ENCODE assay signal across 1 cellular context in the genomic region with DNA sequence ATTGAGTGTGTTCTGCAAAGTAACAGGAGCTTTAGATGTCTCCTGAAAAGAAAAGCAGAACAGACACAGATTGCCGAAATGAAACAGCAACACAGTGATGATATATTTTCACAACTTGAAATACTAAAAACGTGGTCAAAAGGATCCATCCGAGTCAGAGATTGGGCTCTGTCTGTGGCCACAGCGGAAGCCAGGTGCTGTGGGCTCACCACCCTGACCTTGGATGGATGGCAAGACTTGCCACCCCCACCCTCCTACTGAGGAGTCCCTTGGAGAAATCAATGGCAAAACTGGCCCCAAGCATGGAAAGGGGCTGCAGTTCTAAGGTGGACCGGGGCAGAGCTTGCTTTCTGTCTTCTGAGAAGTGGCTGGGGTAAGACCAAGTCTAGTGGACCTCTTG.
TF ChIP-seq lines count a peak whose summit lies in the region.

No MANE protein-coding gene starts in this region.

TF ChIP-seq in GM12878, 131 proteins besides CTCF, POLR2A, EP300 and RAD21 (continued from another document and continues in another):
- TF ChIP-seq, protein P1, sequence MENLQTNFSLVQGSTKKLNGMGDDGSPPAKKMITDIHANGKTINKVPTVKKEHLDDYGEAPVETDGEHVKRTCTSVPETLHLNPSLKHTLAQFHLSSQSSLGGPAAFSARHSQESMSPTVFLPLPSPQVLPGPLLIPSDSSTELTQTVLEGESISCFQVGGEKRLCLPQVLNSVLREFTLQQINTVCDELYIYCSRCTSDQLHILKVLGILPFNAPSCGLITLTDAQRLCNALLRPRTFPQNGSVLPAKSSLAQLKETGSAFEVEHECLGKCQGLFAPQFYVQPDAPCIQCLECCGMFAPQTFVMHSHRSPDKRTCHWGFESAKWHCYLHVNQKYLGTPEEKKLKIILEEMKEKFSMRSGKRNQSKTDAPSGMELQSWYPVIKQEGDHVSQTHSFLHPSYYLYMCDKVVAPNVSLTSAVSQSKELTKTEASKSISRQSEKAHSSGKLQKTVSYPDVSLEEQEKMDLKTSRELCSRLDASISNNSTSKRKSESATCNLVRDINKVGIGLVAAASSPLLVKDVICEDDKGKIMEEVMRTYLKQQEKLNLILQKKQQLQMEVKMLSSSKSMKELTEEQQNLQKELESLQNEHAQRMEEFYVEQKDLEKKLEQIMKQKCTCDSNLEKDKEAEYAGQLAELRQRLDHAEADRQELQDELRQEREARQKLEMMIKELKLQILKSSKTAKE (IDR thresholded peaks at IDR 0.05; ENCODE audit: low read depth, poor library complexity, severe bottlenecking), result peak; percentile 9
- TF ChIP-seq SREBF2 (IDR thresholded peaks at IDR 0.05; ENCODE audit: low read length) (no peak), SP1 (IDR thresholded peaks at IDR 0.05; ENCODE audit: low read depth, low read length) (no peak), NFIC (IDR thresholded peaks at IDR 0.05; ENCODE audit: low read depth, low read length) (no peak), CBFB (IDR thresholded peaks at IDR 0.05; ENCODE audit: low read depth) (no peak), MEF2A (IDR thresholded peaks at IDR 0.05; ENCODE audit: insufficient read depth, low read depth, low read length) (no peak), CBX5 (IDR thresholded peaks at IDR 0.05; ENCODE audit: low read depth) (no peak), ZNF207 (IDR thresholded peaks at IDR 0.05; ENCODE audit: borderline replicate concordance) (no peak; the same call in 1 of the 2 replicates), PAX8 (IDR thresholded peaks at IDR 0.05) (no peak), ZNF24 (IDR thresholded peaks at IDR 0.05) (no peak), JUNB (IDR thresholded peaks at IDR 0.05) (no peak), ZSCAN29 (IDR thresholded peaks at IDR 0.05) (no peak), BRCA1 (IDR thresholded peaks at IDR 0.05; ENCODE audit: low read depth, low read length) (no peak), SIX5 (IDR thresholded peaks at IDR 0.05; ENCODE audit: low read depth, low read length, severe bottlenecking) (no peak), STAT3 (IDR thresholded peaks at IDR 0.05; ENCODE audit: low read depth, low read length) (no peak), BACH1 (IDR thresholded peaks at IDR 0.05; ENCODE audit: borderline replicate concordance) (no peak), POLR2AphosphoS5 (IDR thresholded peaks at IDR 0.05; ENCODE audit: low read length) (peak; percentile 48; the same call in 1 of the 2 replicates), IKZF1 (conservative IDR thresholded peaks at IDR 0.05) (peak; percentile 54), TARDBP (IDR thresholded peaks at IDR 0.05; ENCODE audit: borderline replicate concordance) (no peak), TCF3 (IDR thresholded peaks at IDR 0.05; ENCODE audit: borderline replicate concordance, insufficient read depth, low read depth, low read length) (no peak), RUNX3 (IDR thresholded peaks at IDR 0.05; ENCODE audit: low read length) (peak; percentile 70), NRF1 (conservative IDR thresholded peaks at IDR 0.05; ENCODE audit: low read depth, low read length) (no peak), NFYA (IDR thresholded peaks at IDR 0.05; ENCODE audit: borderline replicate concordance, low read depth, low read length) (no peak), MXI1 (IDR thresholded peaks at IDR 0.05; ENCODE audit: low read depth, low read length) (0 out of 2 replicates have a peak, but pooled peaks have one; percentile 33), CEBPB (IDR thresholded peaks at IDR 0.05; ENCODE audit: borderline replicate concordance in 1 of 2, low read depth in 2 of 2, low read length in 2 of 2) (no peak), CHD2 (IDR thresholded peaks at IDR 0.05; ENCODE audit: borderline replicate concordance, low read depth, low read length) (no peak), MTA2 (IDR thresholded peaks at IDR 0.05; ENCODE audit: low read depth) (peak; percentile 23; the same call in 1 of the 2 replicates)
- TF ChIP-seq, protein P2, sequence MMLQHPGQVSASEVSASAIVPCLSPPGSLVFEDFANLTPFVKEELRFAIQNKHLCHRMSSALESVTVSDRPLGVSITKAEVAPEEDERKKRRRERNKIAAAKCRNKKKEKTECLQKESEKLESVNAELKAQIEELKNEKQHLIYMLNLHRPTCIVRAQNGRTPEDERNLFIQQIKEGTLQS (IDR thresholded peaks at IDR 0.05; ENCODE audit: borderline replicate concordance, extremely low read depth, low read depth, low read length), result no peak
- TF ChIP-seq, protein P3, sequence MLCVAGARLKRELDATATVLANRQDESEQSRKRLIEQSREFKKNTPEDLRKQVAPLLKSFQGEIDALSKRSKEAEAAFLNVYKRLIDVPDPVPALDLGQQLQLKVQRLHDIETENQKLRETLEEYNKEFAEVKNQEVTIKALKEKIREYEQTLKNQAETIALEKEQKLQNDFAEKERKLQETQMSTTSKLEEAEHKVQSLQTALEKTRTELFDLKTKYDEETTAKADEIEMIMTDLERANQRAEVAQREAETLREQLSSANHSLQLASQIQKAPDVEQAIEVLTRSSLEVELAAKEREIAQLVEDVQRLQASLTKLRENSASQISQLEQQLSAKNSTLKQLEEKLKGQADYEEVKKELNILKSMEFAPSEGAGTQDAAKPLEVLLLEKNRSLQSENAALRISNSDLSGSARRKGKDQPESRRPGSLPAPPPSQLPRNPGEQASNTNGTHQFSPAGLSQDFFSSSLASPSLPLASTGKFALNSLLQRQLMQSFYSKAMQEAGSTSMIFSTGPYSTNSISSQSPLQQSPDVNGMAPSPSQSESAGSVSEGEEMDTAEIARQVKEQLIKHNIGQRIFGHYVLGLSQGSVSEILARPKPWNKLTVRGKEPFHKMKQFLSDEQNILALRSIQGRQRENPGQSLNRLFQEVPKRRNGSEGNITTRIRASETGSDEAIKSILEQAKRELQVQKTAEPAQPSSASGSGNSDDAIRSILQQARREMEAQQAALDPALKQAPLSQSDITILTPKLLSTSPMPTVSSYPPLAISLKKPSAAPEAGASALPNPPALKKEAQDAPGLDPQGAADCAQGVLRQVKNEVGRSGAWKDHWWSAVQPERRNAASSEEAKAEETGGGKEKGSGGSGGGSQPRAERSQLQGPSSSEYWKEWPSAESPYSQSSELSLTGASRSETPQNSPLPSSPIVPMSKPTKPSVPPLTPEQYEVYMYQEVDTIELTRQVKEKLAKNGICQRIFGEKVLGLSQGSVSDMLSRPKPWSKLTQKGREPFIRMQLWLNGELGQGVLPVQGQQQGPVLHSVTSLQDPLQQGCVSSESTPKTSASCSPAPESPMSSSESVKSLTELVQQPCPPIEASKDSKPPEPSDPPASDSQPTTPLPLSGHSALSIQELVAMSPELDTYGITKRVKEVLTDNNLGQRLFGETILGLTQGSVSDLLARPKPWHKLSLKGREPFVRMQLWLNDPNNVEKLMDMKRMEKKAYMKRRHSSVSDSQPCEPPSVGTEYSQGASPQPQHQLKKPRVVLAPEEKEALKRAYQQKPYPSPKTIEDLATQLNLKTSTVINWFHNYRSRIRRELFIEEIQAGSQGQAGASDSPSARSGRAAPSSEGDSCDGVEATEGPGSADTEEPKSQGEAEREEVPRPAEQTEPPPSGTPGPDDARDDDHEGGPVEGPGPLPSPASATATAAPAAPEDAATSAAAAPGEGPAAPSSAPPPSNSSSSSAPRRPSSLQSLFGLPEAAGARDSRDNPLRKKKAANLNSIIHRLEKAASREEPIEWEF (IDR thresholded peaks at IDR 0.05; ENCODE audit: insufficient replicate concordance, low read depth, low read length), result no peak
- TF ChIP-seq, protein P4, sequence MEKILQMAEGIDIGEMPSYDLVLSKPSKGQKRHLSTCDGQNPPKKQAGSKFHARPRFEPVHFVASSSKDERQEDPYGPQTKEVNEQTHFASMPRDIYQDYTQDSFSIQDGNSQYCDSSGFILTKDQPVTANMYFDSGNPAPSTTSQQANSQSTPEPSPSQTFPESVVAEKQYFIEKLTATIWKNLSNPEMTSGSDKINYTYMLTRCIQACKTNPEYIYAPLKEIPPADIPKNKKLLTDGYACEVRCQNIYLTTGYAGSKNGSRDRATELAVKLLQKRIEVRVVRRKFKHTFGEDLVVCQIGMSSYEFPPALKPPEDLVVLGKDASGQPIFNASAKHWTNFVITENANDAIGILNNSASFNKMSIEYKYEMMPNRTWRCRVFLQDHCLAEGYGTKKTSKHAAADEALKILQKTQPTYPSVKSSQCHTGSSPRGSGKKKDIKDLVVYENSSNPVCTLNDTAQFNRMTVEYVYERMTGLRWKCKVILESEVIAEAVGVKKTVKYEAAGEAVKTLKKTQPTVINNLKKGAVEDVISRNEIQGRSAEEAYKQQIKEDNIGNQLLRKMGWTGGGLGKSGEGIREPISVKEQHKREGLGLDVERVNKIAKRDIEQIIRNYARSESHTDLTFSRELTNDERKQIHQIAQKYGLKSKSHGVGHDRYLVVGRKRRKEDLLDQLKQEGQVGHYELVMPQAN (conservative IDR thresholded peaks at IDR 0.05), result peak; percentile 31; the same call in 1 of the 2 replicates
- TF ChIP-seq, protein P5, sequence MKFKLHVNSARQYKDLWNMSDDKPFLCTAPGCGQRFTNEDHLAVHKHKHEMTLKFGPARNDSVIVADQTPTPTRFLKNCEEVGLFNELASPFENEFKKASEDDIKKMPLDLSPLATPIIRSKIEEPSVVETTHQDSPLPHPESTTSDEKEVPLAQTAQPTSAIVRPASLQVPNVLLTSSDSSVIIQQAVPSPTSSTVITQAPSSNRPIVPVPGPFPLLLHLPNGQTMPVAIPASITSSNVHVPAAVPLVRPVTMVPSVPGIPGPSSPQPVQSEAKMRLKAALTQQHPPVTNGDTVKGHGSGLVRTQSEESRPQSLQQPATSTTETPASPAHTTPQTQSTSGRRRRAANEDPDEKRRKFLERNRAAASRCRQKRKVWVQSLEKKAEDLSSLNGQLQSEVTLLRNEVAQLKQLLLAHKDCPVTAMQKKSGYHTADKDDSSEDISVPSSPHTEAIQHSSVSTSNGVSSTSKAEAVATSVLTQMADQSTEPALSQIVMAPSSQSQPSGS (IDR thresholded peaks at IDR 0.05; ENCODE audit: low read length), result no peak
- TF ChIP-seq, protein P6, sequence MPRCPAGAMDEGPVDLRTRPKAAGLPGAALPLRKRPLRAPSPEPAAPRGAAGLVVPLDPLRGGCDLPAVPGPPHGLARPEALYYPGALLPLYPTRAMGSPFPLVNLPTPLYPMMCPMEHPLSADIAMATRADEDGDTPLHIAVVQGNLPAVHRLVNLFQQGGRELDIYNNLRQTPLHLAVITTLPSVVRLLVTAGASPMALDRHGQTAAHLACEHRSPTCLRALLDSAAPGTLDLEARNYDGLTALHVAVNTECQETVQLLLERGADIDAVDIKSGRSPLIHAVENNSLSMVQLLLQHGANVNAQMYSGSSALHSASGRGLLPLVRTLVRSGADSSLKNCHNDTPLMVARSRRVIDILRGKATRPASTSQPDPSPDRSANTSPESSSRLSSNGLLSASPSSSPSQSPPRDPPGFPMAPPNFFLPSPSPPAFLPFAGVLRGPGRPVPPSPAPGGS (IDR thresholded peaks at IDR 0.05; ENCODE audit: borderline replicate concordance, insufficient read depth, low read depth, low read length, poor library complexity, severe bottlenecking), result no peak
- TF ChIP-seq, protein P7, sequence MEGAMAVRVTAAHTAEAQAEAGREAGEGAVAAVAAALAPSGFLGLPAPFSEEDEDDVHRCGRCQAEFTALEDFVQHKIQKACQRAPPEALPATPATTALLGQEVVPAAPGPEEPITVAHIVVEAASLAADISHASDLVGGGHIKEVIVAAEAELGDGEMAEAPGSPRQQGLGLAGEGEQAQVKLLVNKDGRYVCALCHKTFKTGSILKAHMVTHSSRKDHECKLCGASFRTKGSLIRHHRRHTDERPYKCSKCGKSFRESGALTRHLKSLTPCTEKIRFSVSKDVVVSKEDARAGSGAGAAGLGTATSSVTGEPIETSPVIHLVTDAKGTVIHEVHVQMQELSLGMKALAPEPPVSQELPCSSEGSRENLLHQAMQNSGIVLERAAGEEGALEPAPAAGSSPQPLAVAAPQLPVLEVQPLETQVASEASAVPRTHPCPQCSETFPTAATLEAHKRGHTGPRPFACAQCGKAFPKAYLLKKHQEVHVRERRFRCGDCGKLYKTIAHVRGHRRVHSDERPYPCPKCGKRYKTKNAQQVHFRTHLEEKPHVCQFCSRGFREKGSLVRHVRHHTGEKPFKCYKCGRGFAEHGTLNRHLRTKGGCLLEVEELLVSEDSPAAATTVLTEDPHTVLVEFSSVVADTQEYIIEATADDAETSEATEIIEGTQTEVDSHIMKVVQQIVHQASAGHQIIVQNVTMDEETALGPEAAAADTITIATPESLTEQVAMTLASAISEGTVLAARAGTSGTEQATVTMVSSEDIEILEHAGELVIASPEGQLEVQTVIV (IDR thresholded peaks at IDR 0.05; ENCODE audit: borderline replicate concordance, partially characterized antibody), result no peak
- TF ChIP-seq, protein P8, sequence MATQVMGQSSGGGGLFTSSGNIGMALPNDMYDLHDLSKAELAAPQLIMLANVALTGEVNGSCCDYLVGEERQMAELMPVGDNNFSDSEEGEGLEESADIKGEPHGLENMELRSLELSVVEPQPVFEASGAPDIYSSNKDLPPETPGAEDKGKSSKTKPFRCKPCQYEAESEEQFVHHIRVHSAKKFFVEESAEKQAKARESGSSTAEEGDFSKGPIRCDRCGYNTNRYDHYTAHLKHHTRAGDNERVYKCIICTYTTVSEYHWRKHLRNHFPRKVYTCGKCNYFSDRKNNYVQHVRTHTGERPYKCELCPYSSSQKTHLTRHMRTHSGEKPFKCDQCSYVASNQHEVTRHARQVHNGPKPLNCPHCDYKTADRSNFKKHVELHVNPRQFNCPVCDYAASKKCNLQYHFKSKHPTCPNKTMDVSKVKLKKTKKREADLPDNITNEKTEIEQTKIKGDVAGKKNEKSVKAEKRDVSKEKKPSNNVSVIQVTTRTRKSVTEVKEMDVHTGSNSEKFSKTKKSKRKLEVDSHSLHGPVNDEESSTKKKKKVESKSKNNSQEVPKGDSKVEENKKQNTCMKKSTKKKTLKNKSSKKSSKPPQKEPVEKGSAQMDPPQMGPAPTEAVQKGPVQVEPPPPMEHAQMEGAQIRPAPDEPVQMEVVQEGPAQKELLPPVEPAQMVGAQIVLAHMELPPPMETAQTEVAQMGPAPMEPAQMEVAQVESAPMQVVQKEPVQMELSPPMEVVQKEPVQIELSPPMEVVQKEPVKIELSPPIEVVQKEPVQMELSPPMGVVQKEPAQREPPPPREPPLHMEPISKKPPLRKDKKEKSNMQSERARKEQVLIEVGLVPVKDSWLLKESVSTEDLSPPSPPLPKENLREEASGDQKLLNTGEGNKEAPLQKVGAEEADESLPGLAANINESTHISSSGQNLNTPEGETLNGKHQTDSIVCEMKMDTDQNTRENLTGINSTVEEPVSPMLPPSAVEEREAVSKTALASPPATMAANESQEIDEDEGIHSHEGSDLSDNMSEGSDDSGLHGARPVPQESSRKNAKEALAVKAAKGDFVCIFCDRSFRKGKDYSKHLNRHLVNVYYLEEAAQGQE (IDR thresholded peaks at IDR 0.05; ENCODE audit: low read depth, low read length), result no peak
- TF ChIP-seq, protein P9, sequence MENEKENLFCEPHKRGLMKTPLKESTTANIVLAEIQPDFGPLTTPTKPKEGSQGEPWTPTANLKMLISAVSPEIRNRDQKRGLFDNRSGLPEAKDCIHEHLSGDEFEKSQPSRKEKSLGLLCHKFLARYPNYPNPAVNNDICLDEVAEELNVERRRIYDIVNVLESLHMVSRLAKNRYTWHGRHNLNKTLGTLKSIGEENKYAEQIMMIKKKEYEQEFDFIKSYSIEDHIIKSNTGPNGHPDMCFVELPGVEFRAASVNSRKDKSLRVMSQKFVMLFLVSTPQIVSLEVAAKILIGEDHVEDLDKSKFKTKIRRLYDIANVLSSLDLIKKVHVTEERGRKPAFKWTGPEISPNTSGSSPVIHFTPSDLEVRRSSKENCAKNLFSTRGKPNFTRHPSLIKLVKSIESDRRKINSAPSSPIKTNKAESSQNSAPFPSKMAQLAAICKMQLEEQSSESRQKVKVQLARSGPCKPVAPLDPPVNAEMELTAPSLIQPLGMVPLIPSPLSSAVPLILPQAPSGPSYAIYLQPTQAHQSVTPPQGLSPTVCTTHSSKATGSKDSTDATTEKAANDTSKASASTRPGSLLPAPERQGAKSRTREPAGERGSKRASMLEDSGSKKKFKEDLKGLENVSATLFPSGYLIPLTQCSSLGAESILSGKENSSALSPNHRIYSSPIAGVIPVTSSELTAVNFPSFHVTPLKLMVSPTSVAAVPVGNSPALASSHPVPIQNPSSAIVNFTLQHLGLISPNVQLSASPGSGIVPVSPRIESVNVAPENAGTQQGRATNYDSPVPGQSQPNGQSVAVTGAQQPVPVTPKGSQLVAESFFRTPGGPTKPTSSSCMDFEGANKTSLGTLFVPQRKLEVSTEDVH (IDR thresholded peaks at IDR 0.05; ENCODE audit: low read depth, partially characterized antibody), result no peak
